7 cellular contexts compared by ENCODE assay signal in the genomic region with DNA sequence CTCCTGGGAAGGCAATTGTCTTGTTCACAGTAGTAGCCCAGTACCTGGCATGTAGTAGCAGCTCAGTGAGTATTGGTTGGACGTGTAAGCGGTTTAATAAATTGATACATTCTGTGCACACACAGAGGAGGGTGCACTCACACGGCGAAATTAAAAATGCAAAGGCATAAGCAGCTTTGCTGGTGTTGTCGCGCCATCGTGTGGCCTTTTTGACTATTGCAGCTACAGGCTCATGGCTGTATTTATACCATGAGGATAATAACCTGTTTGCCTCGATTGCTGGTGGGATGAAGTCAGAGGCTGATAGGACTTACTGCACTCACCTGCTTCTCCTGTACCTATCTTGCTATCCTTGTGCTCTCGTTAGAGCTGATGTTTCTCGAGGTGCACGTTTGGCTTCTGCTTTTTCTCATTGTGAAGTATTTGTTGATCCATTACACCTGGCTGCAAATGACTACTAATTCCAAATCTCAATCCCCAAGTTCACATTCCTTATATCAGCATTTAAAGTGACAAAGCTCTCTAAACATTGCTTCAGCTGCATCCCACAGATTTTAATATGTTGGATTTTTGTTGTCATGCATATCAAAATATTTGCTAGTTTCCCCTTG.
A peak's percentile ranks its signal among the peaks of the same experiment; 100 is the strongest.
DNase-seq lines count a peak whose midpoint lies in the region; ATAC-seq and TF ChIP-seq lines count a peak whose summit lies in the region.

No MANE protein-coding gene starts in this region.

- TF ChIP-seq CTCF in GM12875 (IDR thresholded peaks at IDR 0.05; ENCODE audit: borderline replicate concordance, insufficient read depth, low read depth, low read length) = peak; percentile 74
- TF ChIP-seq CTCF in body of pancreas (IDR thresholded peaks at IDR 0.05) = peak; percentile 75 to 92 (median 84)

- H3K27me3 ChIP-seq in body of pancreas = no peaks in the 10 kb centered on the region

- H3K4me3 Mint-ChIP-seq in T-helper 2 cell treated with Interferon-gamma antibody and Interleukin-4, amounts not matched to agents 5 μg/mL and 100 μg/mL, for 36 hours = no peak overlapping the region
- no peak overlapping the region for H3K4me3 Mint-ChIP-seq in immature natural killer cell

- no peaks in the 10 kb centered on the region for H3K4me1 Mint-ChIP-seq in T-helper 2 cell treated with Interferon-gamma antibody and Interleukin-4, amounts not matched to agents 5 μg/mL and 100 μg/mL, for 36 hours (ENCODE audit: low read depth)
- H3K4me1 Mint-ChIP-seq in immature natural killer cell = peaks cover 0 to 5% of the 10 kb centered on the region in 2 donors

- no peak overlapping the region for H3K27ac Mint-ChIP-seq in T-helper 2 cell treated with Interferon-gamma antibody and Interleukin-4, amounts not matched to agents 5 μg/mL and 100 μg/mL, for 36 hours
- H3K27ac Mint-ChIP-seq in immature natural killer cell = no peak overlapping the region

- no peaks in the 10 kb centered on the region for H3K9me3 ChIP-seq in body of pancreas

- no peak for TF ChIP-seq POLR2A in body of pancreas (IDR thresholded peaks at IDR 0.05)

- H3K4me3 ChIP-seq in GM12875 (ENCODE audit: low read depth, low read length) = no peak overlapping the region
- H3K4me3 ChIP-seq in body of pancreas = no peak overlapping the region

- peaks cover 6% of the 10 kb centered on the region for H3K9me3 Mint-ChIP-seq in T-helper 2 cell treated with Interferon-gamma antibody and Interleukin-4, amounts not matched to agents 5 μg/mL and 100 μg/mL, for 36 hours
- peaks cover 1 to 10% (median 6%) of the 10 kb centered on the region in 6 donors for H3K9me3 Mint-ChIP-seq in immature natural killer cell

- no peaks in the 10 kb centered on the region for H3K36me3 ChIP-seq in body of pancreas (replicated peaks in 1 of 2; ENCODE audit: insufficient read depth in 1 of 2, low read depth in 2 of 2)

- DNase-seq in NCI-H1417 treated with DMSO at 0.1 percent for 48 hours (lab: John Stamatoyannopoulos, UW) (peak; percentile 6), body of pancreas (peak; percentile 72 to 87 (median 76)), immature natural killer cell (peak; percentile 19 to 39 (median 21))
- DNase-seq in T-helper 2 cell treated with Interferon-gamma antibody and Interleukin-4, amounts not matched to agents 5 μg/mL and 100 μg/mL, for 36 hours (ENCODE audit: low spot score) = peak; percentile 11
- DNase-seq in stimulated activated CD4-positive, alpha-beta T cell treated with anti-CD3 and anti-CD28 coated beads, Interleukin-15, amount 100 ng/mL, for 24 hours = peak; percentile 81

- H3K4me1 ChIP-seq in body of pancreas = no peaks in the 10 kb centered on the region

- ATAC-seq in HG02623 (IDR thresholded peaks at IDR 0.05; ENCODE audit: unreplicated experiment) (peak; percentile 68), body of pancreas (peak; percentile 48)

- 1 to 2% methylated on average over 11 of the region's 11 CpGs for WGBS in body of pancreas, 2 donors

- H3K27me3 Mint-ChIP-seq in T-helper 2 cell treated with Interferon-gamma antibody and Interleukin-4, amounts not matched to agents 5 μg/mL and 100 μg/mL, for 36 hours (ENCODE audit: low read depth) = peaks cover 3% of the 10 kb centered on the region
- H3K27me3 Mint-ChIP-seq in immature natural killer cell (ENCODE audit: low read depth in 3 of 3) = peaks cover 4 to 21% (median 4%) of the 10 kb centered on the region in 3 donors

- H3K36me3 Mint-ChIP-seq in T-helper 2 cell treated with Interferon-gamma antibody and Interleukin-4, amounts not matched to agents 5 μg/mL and 100 μg/mL, for 36 hours (ENCODE audit: low read depth) = no peaks in the 10 kb centered on the region
- H3K36me3 Mint-ChIP-seq in immature natural killer cell = peaks cover 0 to 6% (median 0%) of the 10 kb centered on the region in 3 donors

- intact Hi-C loops in body of pancreas (cut with DNase I) = no loop called here

- H3K27ac ChIP-seq in body of pancreas = no peak overlapping the region

Comparison
In these comparisons a context has a peak if more than half of its experiments do, and no peak if none do; other contexts are left out.
1. DNase-seq: peak in every context shown above with its lines; median percentile 81 in stimulated activated CD4-positive, alpha-beta T cell treated with anti-CD3 and anti-CD28 coated beads, Interleukin-15, amount 100 ng/mL, for 24 hours; 76 in body of pancreas; 21 in immature natural killer cell; 11 in T-helper 2 cell treated with Interferon-gamma antibody and Interleukin-4, amounts not matched to agents 5 μg/mL and 100 μg/mL, for 36 hours; 6 in NCI-H1417 treated with DMSO at 0.1 percent for 48 hours.